In genomic region chr3:16885588-16885903, GRCh38 we compare ENCODE assay signal across 1 cellular context.
TF ChIP-seq lines count a peak whose summit lies in the region.

No MANE protein-coding gene starts in this region.

TF ChIP-seq in SK-N-SH, 30 proteins besides CTCF, POLR2A, EP300 and RAD21 (continued from another document):
- TF ChIP-seq REST (IDR thresholded peaks at IDR 0.05; ENCODE audit: low read depth, low read length) (no peak), CHD2 (IDR thresholded peaks at IDR 0.05; ENCODE audit: low read length, partially characterized antibody) (no peak), RFX5 (IDR thresholded peaks at IDR 0.05; ENCODE audit: low read length) (no peak), GATA2 (CRISPR knock-in tag; IDR thresholded peaks at IDR 0.05) (no peak), NRF1 (IDR thresholded peaks at IDR 0.05; ENCODE audit: low read depth, low read length) (no peak), PBX3 (IDR thresholded peaks at IDR 0.05) (no peak), FOXJ3 (CRISPR knock-in tag; IDR thresholded peaks at IDR 0.05) (no peak), MEF2A (IDR thresholded peaks at IDR 0.05; ENCODE audit: borderline replicate concordance, low read depth) (no peak)
